In the genomic region with DNA sequence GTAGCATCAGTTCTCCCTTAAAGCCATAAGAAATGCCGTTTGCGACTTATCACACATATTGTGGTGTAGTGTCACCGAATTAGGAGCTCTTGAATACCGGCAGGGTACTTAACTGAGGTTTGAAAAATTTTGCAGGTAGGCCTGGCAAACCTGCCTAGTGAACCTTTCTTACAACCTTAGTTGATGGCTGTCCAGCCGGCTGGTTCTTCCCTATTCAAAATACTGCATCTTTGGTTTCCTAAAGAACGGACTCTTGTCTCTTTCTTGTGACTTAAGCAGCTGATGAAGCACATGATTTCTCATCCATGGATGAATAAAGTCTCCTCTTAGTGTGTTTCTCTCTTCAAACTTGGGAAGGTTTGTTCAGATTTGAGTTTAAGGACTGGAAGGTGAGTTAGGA, we compare ENCODE assay signal across 9 cellular contexts. TPM values are rescaled to one million over a fixed set of nuclear protein-coding genes. Genes with fewer than 3 reads are reported as not detected.
DNase-seq lines count a peak whose midpoint lies in the region; ATAC-seq, FAIRE-seq and TF ChIP-seq lines count a peak whose summit lies in the region.
"Had no signal": no experiment of that assay in that cellular context is flagged by ENCODE, and none has a peak within 500 bp of the region (broad histone marks: within the 10 kb centered on the region; RNA-seq: fewer than 3 reads in every experiment).

No MANE protein-coding gene starts in this region.

- H3K4me2 ChIP-seq in Loucy (ENCODE audit: low read depth, low read length, poor library complexity, severe bottlenecking), result peak overlapping the region; percentile 95

- H3K4me1 Mint-ChIP-seq in naive thymus-derived CD4-positive, alpha-beta T cell, result peaks cover 53 to 76% (median 69%) of the 10 kb centered on the region in 7 donors

- H3K9me2 ChIP-seq in Loucy (replicated peaks; ENCODE audit: low read depth, low read length), result no peaks in the 10 kb centered on the region

- H3F3A ChIP-seq in Loucy (ENCODE audit: low read depth), result no peaks in the 10 kb centered on the region

- no peak overlapping the region for H2AFZ ChIP-seq in Loucy (ENCODE audit: low read length)

- H3K27me3 ChIP-seq in Loucy (ENCODE audit: insufficient read depth, low read length, poor library complexity, severe bottlenecking), result peaks cover 4% of the 10 kb centered on the region
- H3K27me3 ChIP-seq in naive thymus-derived CD4-positive, alpha-beta T cell (ENCODE audit: control insufficient read depth in 2 of 2, insufficient read depth in 2 of 2, low read length in 2 of 2), result no peaks in the 10 kb centered on the region

- H3K27ac Mint-ChIP-seq in naive thymus-derived CD4-positive, alpha-beta T cell, result peak overlapping the region; percentile 32 to 97 (median 93)

- CTCF ChIA-PET in naive thymus-derived CD4-positive, alpha-beta T cell (lab: Charles Lee), result interaction anchor here (0.7 to 1.6 kb wide), 3 partner anchors 21 to 68 kb away, joined by 3 to 5 read pairs (median 4); no protein-coding TSS in a partner anchor

- H3K4me1 ChIP-seq in Loucy (ENCODE audit: insufficient read depth, low read length, poor library complexity, severe bottlenecking), result peaks cover 44% of the 10 kb centered on the region
- H3K4me1 ChIP-seq in naive thymus-derived CD4-positive, alpha-beta T cell (ENCODE audit: control insufficient read depth in 2 of 2, insufficient read depth in 2 of 2, low read length in 2 of 2), result peaks cover 34 to 45% of the 10 kb centered on the region in 2 donors

- no peak for TF ChIP-seq CTCF in AG09309 (IDR thresholded peaks at IDR 0.05; ENCODE audit: control insufficient read depth, insufficient read depth, low read depth, low read length, missing control alignments)
- TF ChIP-seq CTCF in Loucy (conservative IDR thresholded peaks at IDR 0.05; ENCODE audit: low read length), result no peak
- no peak for TF ChIP-seq CTCF in coronary artery (IDR thresholded peaks at IDR 0.05)

- intact Hi-C loops in naive thymus-derived CD4-positive, alpha-beta T cell (cut with micrococcal nuclease), result loop anchor here (2.0 to 10.0 kb wide), 5 partner anchors 67 to 1165 kb away; a partner anchor contains a TSS

- DNase-seq in AG09309 (ENCODE audit: low read depth) (no peak), coronary artery (ENCODE audit: low spot score) (no peak), COLO668 (lab: John Stamatoyannopoulos, UW; ENCODE audit: unreplicated experiment) (no peak), frontal cortex (ENCODE audit: low spot score in 2 of 2) (no peak), NOMO-1 (lab: John Stamatoyannopoulos, UW; ENCODE audit: unreplicated experiment in 2 of 2) (no peak)
- DNase-seq in naive thymus-derived CD4-positive, alpha-beta T cell, result peak in 1 of 9 donors; percentile 2
- DNase-seq in stimulated activated CD4-positive, alpha-beta T cell treated with anti-CD3 and anti-CD28 coated beads, Interleukin-4, amount 100 ng/mL, for 24 hours, result no peak
- DNase-seq: NCI-H446 treated with DMSO at 0.1 percent for 48 hours had no signal

- H3K9me3 Mint-ChIP-seq in naive thymus-derived CD4-positive, alpha-beta T cell, result peaks cover 0 to 7% (median 0%) of the 10 kb centered on the region in 11 donors

- peaks cover 65% of the 10 kb centered on the region for H3K79me2 ChIP-seq in Loucy (ENCODE audit: insufficient read depth, low read length)

- POLR2A ChIA-PET in naive thymus-derived CD4-positive, alpha-beta T cell (lab: Charles Lee), result interaction anchor here (0.8 to 6.1 kb wide), 8 partner anchors 8 to 118 kb away, joined by 3 to 75 read pairs (median 4); no protein-coding TSS in a partner anchor

- no peak for ATAC-seq in naive thymus-derived CD4-positive, alpha-beta T cell

- peaks cover 56% of the 10 kb centered on the region for H4K20me1 ChIP-seq in Loucy (ENCODE audit: insufficient read depth, low read length, poor library complexity, severe bottlenecking)

- peak overlapping the region; percentile 89 to 100 for H3K27ac ChIP-seq in coronary artery
- H3K27ac ChIP-seq in naive thymus-derived CD4-positive, alpha-beta T cell (ENCODE audit: low read depth, low read length), result peak overlapping the region; percentile 100

- no peaks in the 10 kb centered on the region for H3K9me3 ChIP-seq in Loucy (ENCODE audit: insufficient read depth, low read depth, low read length)
- no peaks in the 10 kb centered on the region for H3K9me3 ChIP-seq in naive thymus-derived CD4-positive, alpha-beta T cell (ENCODE audit: control insufficient read depth in 2 of 3, low read length in 3 of 3)

- peak overlapping the region; percentile 83 for H3K9ac ChIP-seq in Loucy (ENCODE audit: low read depth, low read length, poor library complexity, severe bottlenecking)

- H3K27me3 Mint-ChIP-seq in naive thymus-derived CD4-positive, alpha-beta T cell, result peaks cover 0 to 2% (median 0%) of the 10 kb centered on the region in 5 donors

- peaks cover 0 to 17% (median 4%) of the 10 kb centered on the region in 5 donors for H3K36me3 Mint-ChIP-seq in naive thymus-derived CD4-positive, alpha-beta T cell

- H3K4me3 ChIP-seq in AG09309 (ENCODE audit: control insufficient read depth, low read depth, low read length) (peak overlapping the region; percentile 86), Loucy (ENCODE audit: low read length, poor library complexity, severe bottlenecking) (peak overlapping the region; percentile 93), coronary artery (peak overlapping the region; percentile 83)
- peak overlapping the region; percentile 57 for H3K4me3 ChIP-seq in naive thymus-derived CD4-positive, alpha-beta T cell (ENCODE audit: low read length)

- peak overlapping the region; percentile 89 to 98 (median 96) for H3K4me3 Mint-ChIP-seq in naive thymus-derived CD4-positive, alpha-beta T cell

- H3K36me3 ChIP-seq in Loucy (ENCODE audit: insufficient read depth, low read length), result no peaks in the 10 kb centered on the region
- H3K36me3 ChIP-seq in naive thymus-derived CD4-positive, alpha-beta T cell (ENCODE audit: control insufficient read depth in 2 of 3, insufficient read depth in 3 of 3, low read length in 3 of 3), result peaks cover 0 to 7% (median 0%) of the 10 kb centered on the region in 3 experiments

- no peak for FAIRE-seq in frontal cortex (lab: Jason Lieb, UNC)

RNA-seq across cellular contexts. Expression of a gene that starts 1.5 kb away (rescaled TPM):
- 100 to 1,000 TPM; 124 to 249 (median 172) TPM for total RNA-seq in naive thymus-derived CD4-positive, alpha-beta T cell
- 100 to 1,000 TPM; 176 to 190 TPM for polyA plus RNA-seq in naive thymus-derived CD4-positive, alpha-beta T cell
- total RNA-seq in frontal cortex, result 29.8 TPM
